ENCODE assay signal across 8 cellular contexts in the genomic region with DNA sequence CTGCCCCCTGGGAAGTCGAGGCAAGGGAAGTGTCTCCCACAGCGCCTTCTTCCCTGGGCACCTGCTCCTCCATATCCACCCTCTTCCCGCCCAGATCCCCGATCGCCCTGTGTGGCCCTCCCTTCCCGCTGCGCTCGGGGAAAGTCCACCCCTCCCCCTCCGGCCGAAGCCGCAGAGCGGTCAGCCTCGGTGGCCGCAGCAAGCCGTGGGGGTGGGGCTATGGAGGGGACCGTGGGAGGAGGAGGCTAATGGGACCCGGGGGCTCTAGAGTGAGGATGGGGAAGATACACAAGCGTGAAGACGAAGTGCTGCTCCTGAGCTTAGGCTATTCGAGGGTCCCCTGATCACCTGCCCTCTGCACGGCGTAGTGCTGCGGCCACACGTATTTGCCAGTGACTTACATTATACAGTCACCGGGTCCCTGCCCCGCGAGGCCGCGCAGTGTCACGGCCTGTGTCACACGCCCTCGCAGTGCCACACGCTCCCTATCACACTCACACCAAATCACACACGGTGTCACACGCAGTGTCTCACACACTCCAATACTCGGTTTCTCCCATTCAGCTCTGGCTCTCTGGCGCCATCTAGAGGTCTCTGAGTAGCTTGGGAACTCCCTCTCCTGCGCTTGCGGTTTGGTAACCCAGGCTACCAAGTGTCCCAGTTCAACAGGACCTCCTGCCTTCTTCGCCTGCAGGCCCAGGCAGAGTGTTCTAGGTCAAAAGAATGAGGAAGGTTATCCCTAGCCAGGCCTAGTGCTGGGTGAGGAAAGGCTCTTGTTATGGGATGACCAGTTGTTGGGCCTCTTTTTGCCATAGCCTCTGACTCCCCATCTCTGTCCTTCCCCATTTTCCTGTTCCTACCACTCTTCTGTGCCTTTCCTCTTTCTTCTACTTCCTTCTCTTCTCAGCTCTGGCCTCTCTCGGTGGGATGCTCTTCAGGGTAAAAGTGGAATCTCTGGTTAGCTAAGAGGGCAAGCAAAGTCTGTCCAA. TPM values are rescaled to one million over a fixed set of nuclear protein-coding genes. Genes with fewer than 3 reads are reported as not detected.
DNase-seq lines count a peak whose midpoint lies in the region; FAIRE-seq and TF ChIP-seq lines count a peak whose summit lies in the region.

No MANE protein-coding gene starts in this region.

- peaks cover 23% of the 10 kb centered on the region for H3K79me2 ChIP-seq in H9 (ENCODE audit: insufficient read depth, low read length)

- no peak overlapping the region for H4K5ac ChIP-seq in H9 (ENCODE audit: insufficient read length, low read depth, low read length)

- H3T11ph ChIP-seq in H9 (ENCODE audit: low read length): no peak overlapping the region

- H2AK5ac ChIP-seq in H9 (ENCODE audit: insufficient read length, low read length): no peak overlapping the region

- no peak overlapping the region for H3K14ac ChIP-seq in H9 (ENCODE audit: insufficient read depth, low read length)

- no peak overlapping the region for H4K91ac ChIP-seq in H9 (ENCODE audit: insufficient read length, low read depth, low read length)

- peak; percentile 87 for DNase-seq in ELR (ENCODE audit: low read depth)
- DNase-seq in H9: peak; percentile 88
- peak; percentile 95 for DNase-seq in M059J (ENCODE audit: low read depth)
- peak; percentile 87 for DNase-seq in SIG-M5 treated with dmso at 0.1 percent for 504 hours (lab: John Stamatoyannopoulos, UW; ENCODE audit: unreplicated experiment)
- DNase-seq in activated naive CD4-positive, alpha-beta T cell (lab: John Stamatoyannopoulos, UW): peak; percentile 62 to 76 (median 70)
- peak; percentile 70 to 76 for DNase-seq in frontal cortex (ENCODE audit: low spot score in 2 of 2)

- peak overlapping the region; percentile 85 to 97 for H3K4me3 Mint-ChIP-seq in H9

- H3K27ac Mint-ChIP-seq in H9: peak overlapping the region; percentile 97 to 99 (median 98)

- no peak overlapping the region for H2BK15ac ChIP-seq in H9 (ENCODE audit: low read depth, low read length)

- H2BK12ac ChIP-seq in H9 (ENCODE audit: insufficient read length, low read depth, low read length): no peak overlapping the region

- no CpG with 5 or more reads among the region's 41 CpGs for WGBS in H9 (ENCODE audit: extremely low coverage, insufficient read length, low lambda C conversion rate)

- no peak overlapping the region for H3K23ac ChIP-seq in H9 (ENCODE audit: insufficient read length, low read depth, low read length)

- peaks cover 6 to 9% (median 7%) of the 10 kb centered on the region in 3 experiments for H3K36me3 Mint-ChIP-seq in H9 (ENCODE audit: insufficient read depth in 1 of 3, low read depth in 3 of 3)

- no peak overlapping the region for H2BK5ac ChIP-seq in H9 (ENCODE audit: insufficient read length, low read length)

- H3K4me2 ChIP-seq in H9 (ENCODE audit: insufficient read depth, insufficient read length, low read length): peak overlapping the region; percentile 52

- H3K27ac ChIP-seq in H9 (ENCODE audit: insufficient read length, low read depth, low read length): no peak overlapping the region
- peak overlapping the region; percentile 41 for H3K27ac ChIP-seq in stomach smooth muscle (ENCODE audit: low read length)

- no peak for FAIRE-seq in frontal cortex (lab: Jason Lieb, UNC)

- H3K27me3 Mint-ChIP-seq in H9 (ENCODE audit: low read depth): peaks cover 13% of the 10 kb centered on the region

- H3K4ac ChIP-seq in H9 (ENCODE audit: low read depth, low read length): no peak overlapping the region

- no peaks in the 10 kb centered on the region for H3K79me1 ChIP-seq in H9 (ENCODE audit: insufficient read depth, low read depth, low read length, poor library complexity, severe bottlenecking)

- no peak overlapping the region for H2BK20ac ChIP-seq in H9 (ENCODE audit: low read depth, low read length, poor library complexity, severe bottlenecking)

- no peak overlapping the region for H2BK120ac ChIP-seq in H9 (ENCODE audit: low read depth, low read length, poor library complexity, severe bottlenecking)

- no peaks in the 10 kb centered on the region for H3K36me3 ChIP-seq in neuron (ENCODE audit: insufficient read depth, low read length)
- no peaks in the 10 kb centered on the region for H3K36me3 ChIP-seq in stomach smooth muscle (ENCODE audit: control insufficient read depth in 2 of 2, insufficient read depth in 2 of 2, low read length in 2 of 2)

- TF ChIP-seq CTCF in H9 (conservative IDR thresholded peaks at IDR 0.05): peak; percentile 99

- H3K27me3 ChIP-seq in H9 (ENCODE audit: insufficient read depth, low read length) (no peaks in the 10 kb centered on the region; the same call in 1 of the 2 replicates), neuron (ENCODE audit: insufficient read depth, low read length) (no peaks in the 10 kb centered on the region), stomach smooth muscle (ENCODE audit: control insufficient read depth in 1 of 2, insufficient read depth in 2 of 2, low read length in 2 of 2) (peaks cover 64 to 72% of the 10 kb centered on the region in 2 donors)

- H3K9me3 Mint-ChIP-seq in H9: no peaks in the 10 kb centered on the region; a peak in 3 of 5 replicates

- H3K4me1 Mint-ChIP-seq in H9: peaks cover 70 to 71% of the 10 kb centered on the region in 2 experiments

- H3K23me2 ChIP-seq in H9 (ENCODE audit: insufficient read length, low read depth, low read length, poor library complexity, severe bottlenecking): peaks cover 37% of the 10 kb centered on the region

- H3K56ac ChIP-seq in H9 (ENCODE audit: insufficient read length, low read depth, low read length): no peak overlapping the region

- peak overlapping the region; percentile 58 for H3K18ac ChIP-seq in H9 (ENCODE audit: insufficient read length, low read depth, low read length)

- no peaks in the 10 kb centered on the region for H4K20me1 ChIP-seq in H9 (ENCODE audit: control insufficient read depth, insufficient read depth, insufficient read length)

- H3K9ac ChIP-seq in H9 (ENCODE audit: extremely low read depth, insufficient read length, low read length): peak overlapping the region; percentile 9
- H3K9ac ChIP-seq in stomach smooth muscle (ENCODE audit: low read length in 2 of 2): peak overlapping the region; percentile 53 to 55

- no peaks in the 10 kb centered on the region for H3K9me3 ChIP-seq in H9 (ENCODE audit: control insufficient read depth, low read depth, low read length)
- no peaks in the 10 kb centered on the region for H3K9me3 ChIP-seq in neuron (ENCODE audit: low read length)
- peaks cover 0 to 3% of the 10 kb centered on the region in 2 donors for H3K9me3 ChIP-seq in stomach smooth muscle (ENCODE audit: control insufficient read depth in 2 of 2, low read length in 2 of 2)

- peak overlapping the region; percentile 67 for H3K4me3 ChIP-seq in neuron (ENCODE audit: low read length)
- peak overlapping the region; percentile 85 to 87 for H3K4me3 ChIP-seq in stomach smooth muscle (ENCODE audit: low read length in 2 of 2)

- peaks cover 26% of the 10 kb centered on the region; the same call in 1 of the 2 replicates for H3K4me1 ChIP-seq in H9 (ENCODE audit: insufficient read depth, low read length)
- H3K4me1 ChIP-seq in neuron (ENCODE audit: insufficient read depth, low read length): peaks cover 72% of the 10 kb centered on the region
- peaks cover 46% of the 10 kb centered on the region for H3K4me1 ChIP-seq in stomach smooth muscle (ENCODE audit: control insufficient read depth, insufficient read depth, low read length)

- H4K8ac ChIP-seq in H9 (replicated peaks; ENCODE audit: insufficient read length, low read depth, low read length): no peak overlapping the region

- no peak overlapping the region for H2AFZ ChIP-seq in H9 (ENCODE audit: low read length)
- H2AFZ ChIP-seq in neuron (ENCODE audit: low read depth, low read length): peak overlapping the region; percentile 59

RNA-seq across cellular contexts. Expression of gene PCDH1, which starts 0.9 kb away (rescaled TPM):
- total RNA-seq in H9 (2021) (127 and 131 TPM in 2 replicates), frontal cortex (41.2 TPM)
- 4.9 and 5.4 TPM in 2 replicates for total RNA-seq in M059J (2014; rRNA removed; shearing (Covaris generic))

RNA-seq across cellular contexts. Expression of gene DELE1, which starts 44.6 kb away (rescaled TPM):
- total RNA-seq in H9 (2021) (72.7 and 75.3 TPM in 2 replicates), frontal cortex (30.6 TPM)
- 35.6 and 47.0 TPM in 2 replicates for total RNA-seq in M059J (2014; rRNA removed; shearing (Covaris generic))
